2 cellular contexts compared by ENCODE assay signal in genomic region chr16:85195271-85195647, GRCh38.
A peak's percentile ranks its signal among the peaks of the same experiment; 100 is the strongest.
TF ChIP-seq lines count a peak whose summit lies in the region.

No MANE protein-coding gene starts in this region.

TF ChIP-seq in A549, 52 proteins besides CTCF, POLR2A, EP300 and RAD21:
- no peak for TF ChIP-seq JUNB (IDR thresholded peaks at IDR 0.05)
- no peak for TF ChIP-seq EHMT2 (IDR thresholded peaks at IDR 0.05; ENCODE audit: low read depth)
- TF ChIP-seq TFCP2L1 (CRISPR knock-in tag; IDR thresholded peaks at IDR 0.05) = no peak
- no peak for TF ChIP-seq HDAC2 (IDR thresholded peaks at IDR 0.05)
- peak; percentile 5 for TF ChIP-seq ZFP36 (IDR thresholded peaks at IDR 0.05; ENCODE audit: borderline replicate concordance, partially characterized antibody)
- no peak for TF ChIP-seq ESRRA (IDR thresholded peaks at IDR 0.05; ENCODE audit: borderline replicate concordance, low read length)

TF ChIP-seq in IMR-90, 13 proteins besides CTCF, POLR2A, EP300 and RAD21:
- TF ChIP-seq ELK1 (IDR thresholded peaks at IDR 0.05; ENCODE audit: borderline replicate concordance, low read depth, low read length) (no peak), MAFK (IDR thresholded peaks at IDR 0.05; ENCODE audit: low read depth, low read length) (no peak), MAZ (IDR thresholded peaks at IDR 0.05; ENCODE audit: borderline replicate concordance, low read depth, low read length) (no peak), CHD1 (IDR thresholded peaks at IDR 0.05; ENCODE audit: low read depth, low read length) (no peak), MXI1 (IDR thresholded peaks at IDR 0.05; ENCODE audit: borderline replicate concordance, low read depth, low read length) (no peak), CEBPB (IDR thresholded peaks at IDR 0.05; ENCODE audit: low read depth, low read length) (no peak), USF2 (IDR thresholded peaks at IDR 0.05; ENCODE audit: low read depth, low read length) (no peak), RCOR1 (IDR thresholded peaks at IDR 0.05; ENCODE audit: insufficient replicate concordance, low read length) (no peak), BHLHE40 (IDR thresholded peaks at IDR 0.05; ENCODE audit: low read depth, low read length) (no peak), SMC3 (IDR thresholded peaks at IDR 0.05; ENCODE audit: low read depth, low read length) (no peak), NFE2L2 (IDR thresholded peaks at IDR 0.05; ENCODE audit: low read depth, low read length) (no peak), FOS (IDR thresholded peaks at IDR 0.05; ENCODE audit: low read depth, low read length) (no peak), RFX5 (IDR thresholded peaks at IDR 0.05; ENCODE audit: low read depth, low read length) (no peak)
